Comparison of ENCODE assay signal across 10 cellular contexts in the genomic region with DNA sequence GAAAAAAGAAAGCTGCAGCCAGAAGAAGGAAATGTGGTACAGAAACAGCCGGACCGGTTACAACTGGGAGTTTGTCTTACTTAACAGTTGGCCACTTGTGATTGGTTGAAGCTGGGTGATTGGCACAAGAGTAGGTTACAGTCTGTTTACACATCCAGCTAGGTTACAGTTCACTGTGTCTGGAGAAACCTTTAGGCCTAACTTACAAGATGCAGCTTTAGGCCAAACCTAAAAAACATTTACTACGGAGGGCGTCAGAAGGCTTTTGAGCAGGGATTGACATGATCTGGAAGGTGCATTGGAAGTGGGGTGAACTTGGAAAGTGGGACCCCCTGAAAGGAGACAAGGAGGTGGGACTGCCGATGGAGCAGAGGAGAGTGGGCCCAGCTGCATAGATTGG.
DNase-seq lines count a peak whose midpoint lies in the region; ATAC-seq and TF ChIP-seq lines count a peak whose summit lies in the region.
"Had no signal": no experiment of that assay in that cellular context is flagged by ENCODE, and none has a peak within 500 bp of the region (broad histone marks: within the 10 kb centered on the region; RNA-seq: fewer than 3 reads in every experiment).

No MANE protein-coding gene starts in this region.

- no peaks in the 10 kb centered on the region for H3F3A ChIP-seq in PC-9 (ENCODE audit: insufficient read depth, low read depth)

- no peak for ATAC-seq in GM18868 (IDR thresholded peaks at IDR 0.05; ENCODE audit: unreplicated experiment)

- H3K4me3 ChIP-seq in PC-9 (no peak overlapping the region), fibroblast of pulmonary artery (replicated peaks; ENCODE audit: low read depth, low read length) (no peak overlapping the region), coronary artery (no peak overlapping the region)

- H3K79me2 ChIP-seq in PC-9 (ENCODE audit: low read depth), result no peaks in the 10 kb centered on the region

- no peaks in the 10 kb centered on the region for H3K27me3 ChIP-seq in PC-9 (ENCODE audit: insufficient read depth, low read depth)

- TF ChIP-seq CTCF in PC-9 (conservative IDR thresholded peaks at IDR 0.05) (no peak), fibroblast of pulmonary artery (IDR thresholded peaks at IDR 0.05; ENCODE audit: low read length, missing control alignments) (no peak), coronary artery (IDR thresholded peaks at IDR 0.05) (no peak)

- DNase-seq in EH (ENCODE audit: low read depth) (peak; percentile 71), PC-9 (peak; percentile 12 to 44), fibroblast of pulmonary artery (ENCODE audit: low read depth) (peak; percentile 89), posterior vena cava (ENCODE audit: low spot score) (peak; percentile 14), iPS-NIHi7 (ENCODE audit: extremely low spot score) (no peak), CD1c-positive myeloid dendritic cell (ENCODE audit: extremely low spot score) (no peak), coronary artery (ENCODE audit: low spot score) (no peak)
- DNase-seq: DND-41, SHP77 had no signal

- CTCF ChIA-PET in PC-9 (lab: Charles Lee), result no interaction called here

- H3K27ac ChIP-seq in PC-9, result no peak overlapping the region
- no peak overlapping the region for H3K27ac ChIP-seq in coronary artery

- H2AFZ ChIP-seq in PC-9, result no peak overlapping the region

- BruUV-seq in PC-9 (replicated peaks; lab: Mats Ljungman, UMichigan), result no TSS peak

- no peaks in the 10 kb centered on the region for H3K9me2 ChIP-seq in PC-9 (ENCODE audit: insufficient read depth)

- POLR2A ChIA-PET in PC-9 (lab: Charles Lee; ENCODE audit: unreplicated experiment), result interaction anchor here (0.7 kb wide), 1 partner anchor 55 kb away, joined by 3 read pairs; no protein-coding TSS in a partner anchor

- no peaks in the 10 kb centered on the region for H3K36me3 ChIP-seq in PC-9 (ENCODE audit: low read depth)

- H3K4me1 ChIP-seq in PC-9 (replicated peaks; ENCODE audit: insufficient read depth), result 0 out of 2 replicates have a peak, but pooled peaks cover 3% of the 10 kb centered on the region

- intact Hi-C loops in PC-9 (cut with micrococcal nuclease; ENCODE audit: unreplicated experiment), result no loop called here
- intact Hi-C loops in posterior vena cava (cut with DNase I), result no loop called here

- H3K4me2 ChIP-seq in PC-9, result no peak overlapping the region

- H3K9me3 ChIP-seq in PC-9 (ENCODE audit: insufficient read depth, low read depth), result 0 out of 2 replicates have a peak, but pooled peaks cover 3% of the 10 kb centered on the region

- no peaks in the 10 kb centered on the region for H4K20me1 ChIP-seq in PC-9 (ENCODE audit: insufficient read depth)

Comparison
In these comparisons a context has a peak if more than half of its experiments do, and no peak if none do; other contexts are left out.
1. DNase-seq: peak in EH (single experiment), PC-9 (2 of 2), fibroblast of pulmonary artery (single experiment) and posterior vena cava (single experiment); none in iPS-NIHi7 (single experiment), CD1c-positive myeloid dendritic cell (single experiment) and coronary artery (single experiment).